21 cellular contexts compared by ENCODE assay signal in the genomic region with DNA sequence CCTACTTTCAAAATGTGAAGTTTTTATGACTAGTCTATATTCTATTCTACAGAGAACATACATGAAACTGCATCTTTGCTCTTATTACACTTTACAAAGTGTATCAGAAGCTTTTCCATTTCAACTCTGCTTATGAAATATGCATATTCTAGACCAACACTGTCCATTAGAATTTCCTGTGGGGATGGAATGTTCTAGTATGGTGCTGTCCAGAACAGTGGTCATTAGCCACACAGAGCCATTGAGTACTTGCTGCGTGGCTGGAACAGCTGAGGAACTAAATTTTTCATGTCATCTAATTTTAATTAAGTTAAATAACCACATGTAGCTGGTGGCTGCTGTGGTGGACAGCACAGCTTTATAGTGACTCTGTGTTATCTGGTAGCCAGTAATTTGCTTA.
DNase-seq lines count a peak whose midpoint lies in the region; ATAC-seq, FAIRE-seq and TF ChIP-seq lines count a peak whose summit lies in the region.
"Had no signal": no experiment of that assay in that cellular context is flagged by ENCODE, and none has a peak within 500 bp of the region (broad histone marks: within the 10 kb centered on the region; RNA-seq: fewer than 3 reads in every experiment).

No MANE protein-coding gene starts in this region.

- H2AFZ ChIP-seq in endothelial cell of umbilical vein (ENCODE audit: low read depth, low read length): no peak overlapping the region
- H2AFZ ChIP-seq in osteoblast (ENCODE audit: low read length): no peak overlapping the region
- H2AFZ ChIP-seq: GM23248 had no signal

- no peak for ATAC-seq in left ventricle myocardium superior

- H3K27ac ChIP-seq in left ventricle myocardium inferior (replicated peaks): peak overlapping the region; percentile 47
- H3K27ac ChIP-seq in endothelial cell of umbilical vein (ENCODE audit: insufficient read depth, low read depth, low read length): peak overlapping the region; percentile 82
- H3K27ac ChIP-seq in osteoblast (ENCODE audit: low read depth, low read length): no peak overlapping the region
- H3K27ac ChIP-seq: GM23248 had no signal

- dilution Hi-C loops in endothelial cell of umbilical vein (cut with MboI; ENCODE audit: extremely low pct_ligation_motif_present, low sequenced_read_pairs): no loop called here

- H3K4me1 Mint-ChIP-seq in chondrocyte (ENCODE audit: low read depth): peaks cover 20% of the 10 kb centered on the region
- H3K4me1 Mint-ChIP-seq in activated T-helper 2 cell treated with anti-CD3 and anti-CD28 coated beads, Interferon-gamma antibody, Interleukin-2, Interleukin-4, amounts not matched to agents 10 μg/mL and 5 μg/mL and 100 μg/mL, durations not matched to agents 14 hours and 24 hours and 36 hours (ENCODE audit: low read depth): peaks cover 5% of the 10 kb centered on the region
- H3K4me1 Mint-ChIP-seq: CD4-positive, alpha-beta memory T cell had no signal

- TSS peak; percentile 15 for BruUV-seq in endothelial cell of umbilical vein (replicated peaks; lab: Mats Ljungman, UMichigan)

- H3K4me3 ChIP-seq in left ventricle myocardium inferior: no peak overlapping the region
- H3K4me3 ChIP-seq in choroid plexus epithelial cell (ENCODE audit: low read depth, low read length): no peak overlapping the region
- no peak overlapping the region for H3K4me3 ChIP-seq in endothelial cell of umbilical vein (replicated peaks in 1 of 3; ENCODE audit: insufficient read depth in 1 of 3, low read depth in 1 of 3, low read length in 3 of 3)
- no peak overlapping the region for H3K4me3 ChIP-seq in osteoblast (ENCODE audit: insufficient read depth, low read length)
- H3K4me3 ChIP-seq: GM23248 had no signal

- H3K27me3 ChIP-seq in left ventricle myocardium inferior (ENCODE audit: low read depth): no peaks in the 10 kb centered on the region
- H3K27me3 ChIP-seq in endothelial cell of umbilical vein (ENCODE audit: control insufficient read depth in 2 of 2, insufficient read depth in 2 of 2, low read length in 2 of 2): no peaks in the 10 kb centered on the region
- no peaks in the 10 kb centered on the region for H3K27me3 ChIP-seq in osteoblast (ENCODE audit: insufficient read depth, low read length)

- H3K9ac ChIP-seq in endothelial cell of umbilical vein (replicated peaks; ENCODE audit: extremely low read depth, insufficient read depth, low read length): peak overlapping the region; percentile 63
- H3K9ac ChIP-seq: GM23248 had no signal

- peaks cover 29% of the 10 kb centered on the region for H3K4me1 ChIP-seq in left ventricle myocardium inferior
- H3K4me1 ChIP-seq in endothelial cell of umbilical vein (ENCODE audit: control insufficient read depth, extremely low read depth, insufficient read depth, low read length): peaks cover 44% of the 10 kb centered on the region
- peaks cover 8% of the 10 kb centered on the region for H3K4me1 ChIP-seq in osteoblast (ENCODE audit: insufficient read depth, low read length)

- DNase-seq in left ventricle myocardium inferior (no peak), left ventricle myocardium superior (no peak), choroid plexus epithelial cell (ENCODE audit: low read depth) (peak; percentile 26), endothelial cell of umbilical vein (ENCODE audit: low read depth, low spot score) (no peak), osteoblast (ENCODE audit: insufficient read length, low spot score, missing footprints) (peak; percentile 73), dedifferentiated amniotic fluid mesenchymal stem cell (ENCODE audit: extremely low spot score) (no peak), chondrocyte (ENCODE audit: low spot score) (no peak)
- DNase-seq in activated T-helper 2 cell treated with anti-CD3 and anti-CD28 coated beads, Interferon-gamma antibody, Interleukin-2, Interleukin-4, amounts not matched to agents 10 μg/mL and 5 μg/mL and 100 μg/mL, durations not matched to agents 14 hours and 24 hours and 36 hours (ENCODE audit: low spot score): no peak
- DNase-seq: C1 segment of cervical spinal cord; Calu3; CD4-positive, alpha-beta memory T cell; COR-L47; DMS53; DMS79 treated with DMSO at 0.1 percent for 48 hours; GF-D8; GM23248; H7; HCEC 1CT had no signal

- intact Hi-C loops in left ventricle myocardium inferior (cut with micrococcal nuclease): no loop called here
- intact Hi-C loops in left ventricle myocardium superior (cut with micrococcal nuclease): no loop called here
- intact Hi-C loops in endothelial cell of umbilical vein (cut with micrococcal nuclease): loop anchor here (5.0 kb wide), 1 partner anchor 462 kb away; a partner anchor contains a TSS
- intact Hi-C loops in activated T-helper 2 cell treated with anti-CD3 and anti-CD28 coated beads, Interferon-gamma antibody, Interleukin-2, Interleukin-4, amounts not matched to agents 10 μg/mL and 5 μg/mL and 100 μg/mL, durations not matched to agents 14 hours and 24 hours and 36 hours (cut with micrococcal nuclease): no loop called here

- H3K9me3 ChIP-seq in left ventricle myocardium inferior (replicated peaks): no peaks in the 10 kb centered on the region
- H3K9me3 ChIP-seq in endothelial cell of umbilical vein (replicated peaks; ENCODE audit: control insufficient read depth, insufficient read depth, low read length): no peaks in the 10 kb centered on the region
- H3K9me3 ChIP-seq in osteoblast (ENCODE audit: low read depth, low read length): no peaks in the 10 kb centered on the region

- FAIRE-seq in endothelial cell of umbilical vein (lab: Jason Lieb, UNC): no peak
- FAIRE-seq: GM12891, GM18507, H1 had no signal

- H3K36me3 Mint-ChIP-seq in chondrocyte (ENCODE audit: low read depth): no peaks in the 10 kb centered on the region
- no peaks in the 10 kb centered on the region for H3K36me3 Mint-ChIP-seq in activated T-helper 2 cell treated with anti-CD3 and anti-CD28 coated beads, Interferon-gamma antibody, Interleukin-2, Interleukin-4, amounts not matched to agents 10 μg/mL and 5 μg/mL and 100 μg/mL, durations not matched to agents 14 hours and 24 hours and 36 hours (ENCODE audit: low read depth)
- H3K36me3 Mint-ChIP-seq: CD4-positive, alpha-beta memory T cell had no signal

- H3K79me2 ChIP-seq in endothelial cell of umbilical vein (ENCODE audit: control insufficient read depth, insufficient read depth, low read length): no peaks in the 10 kb centered on the region
- H3K79me2 ChIP-seq in osteoblast (ENCODE audit: insufficient read depth, low read length): no peaks in the 10 kb centered on the region

- CTCF ChIA-PET in endothelial cell of umbilical vein (lab: Charles Lee): interaction anchor here (1.0 to 1.5 kb wide), 4 partner anchors 14 to 329 kb away, joined by 3 to 8 read pairs (median 5); no protein-coding TSS in a partner anchor

- no peaks in the 10 kb centered on the region for H3K9me3 Mint-ChIP-seq in chondrocyte (ENCODE audit: low read depth)
- H3K9me3 Mint-ChIP-seq in activated T-helper 2 cell treated with anti-CD3 and anti-CD28 coated beads, Interferon-gamma antibody, Interleukin-2, Interleukin-4, amounts not matched to agents 10 μg/mL and 5 μg/mL and 100 μg/mL, durations not matched to agents 14 hours and 24 hours and 36 hours: no peaks in the 10 kb centered on the region

- H3K36me3 ChIP-seq in left ventricle myocardium inferior (no peaks in the 10 kb centered on the region), endothelial cell of umbilical vein (ENCODE audit: control insufficient read depth in 2 of 2, extremely low read depth in 1 of 2, insufficient read depth in 2 of 2, low read length in 2 of 2) (no peaks in the 10 kb centered on the region), osteoblast (ENCODE audit: insufficient read depth, low read length) (no peaks in the 10 kb centered on the region)

- POLR2A ChIA-PET in endothelial cell of umbilical vein (lab: Charles Lee): no interaction called here

- no peaks in the 10 kb centered on the region for H3K27me3 Mint-ChIP-seq in chondrocyte (ENCODE audit: low read depth)
- H3K27me3 Mint-ChIP-seq in activated T-helper 2 cell treated with anti-CD3 and anti-CD28 coated beads, Interferon-gamma antibody, Interleukin-2, Interleukin-4, amounts not matched to agents 10 μg/mL and 5 μg/mL and 100 μg/mL, durations not matched to agents 14 hours and 24 hours and 36 hours (ENCODE audit: low read depth): no peaks in the 10 kb centered on the region

- no peak overlapping the region for H3K4me3 Mint-ChIP-seq in chondrocyte (ENCODE audit: unreplicated experiment)
- no peak overlapping the region for H3K4me3 Mint-ChIP-seq in activated T-helper 2 cell treated with anti-CD3 and anti-CD28 coated beads, Interferon-gamma antibody, Interleukin-2, Interleukin-4, amounts not matched to agents 10 μg/mL and 5 μg/mL and 100 μg/mL, durations not matched to agents 14 hours and 24 hours and 36 hours (ENCODE audit: low read depth)
- H3K4me3 Mint-ChIP-seq: CD4-positive, alpha-beta memory T cell had no signal

- TF ChIP-seq POLR2A in endothelial cell of umbilical vein (IDR thresholded peaks at IDR 0.05; ENCODE audit: low read depth, low read length): no peak

- no peak overlapping the region for H3K27ac Mint-ChIP-seq in chondrocyte (ENCODE audit: unreplicated experiment)
- no peak overlapping the region for H3K27ac Mint-ChIP-seq in activated T-helper 2 cell treated with anti-CD3 and anti-CD28 coated beads, Interferon-gamma antibody, Interleukin-2, Interleukin-4, amounts not matched to agents 10 μg/mL and 5 μg/mL and 100 μg/mL, durations not matched to agents 14 hours and 24 hours and 36 hours
- H3K27ac Mint-ChIP-seq: CD4-positive, alpha-beta memory T cell had no signal

- peak overlapping the region; percentile 33 for H3K4me2 ChIP-seq in endothelial cell of umbilical vein (ENCODE audit: insufficient read depth, low read length)
- no peak overlapping the region for H3K4me2 ChIP-seq in osteoblast (ENCODE audit: insufficient read depth, low read length)

- no peaks in the 10 kb centered on the region for H3K9me1 ChIP-seq in endothelial cell of umbilical vein (replicated peaks; ENCODE audit: control insufficient read depth, extremely low read depth, insufficient read depth, low read length)

- TF ChIP-seq CTCF in left ventricle myocardium inferior (IDR thresholded peaks at IDR 0.05; ENCODE audit: borderline replicate concordance) (no peak), choroid plexus epithelial cell (conservative IDR thresholded peaks at IDR 0.05; ENCODE audit: low read depth, low read length) (no peak), endothelial cell of umbilical vein (IDR thresholded peaks at IDR 0.05; ENCODE audit: extremely low read depth in 1 of 2, insufficient read depth in 1 of 2, low read depth in 1 of 2, low read length in 2 of 2) (no peak), osteoblast (IDR thresholded peaks at IDR 0.05; ENCODE audit: extremely low read depth, low read depth, low read length) (no peak), chondrocyte (IDR thresholded peaks at IDR 0.05) (no peak)

- H4K20me1 ChIP-seq in endothelial cell of umbilical vein (replicated peaks; ENCODE audit: control insufficient read depth, extremely low read depth, insufficient read depth, low read length) (no peaks in the 10 kb centered on the region), osteoblast (ENCODE audit: insufficient read depth, low read length) (no peaks in the 10 kb centered on the region)

TF ChIP-seq in endothelial cell of umbilical vein, 7 proteins besides CTCF, POLR2A, EP300 and RAD21 (continues in another document):
- no peak for TF ChIP-seq FOS (IDR thresholded peaks at IDR 0.05; ENCODE audit: borderline replicate concordance, insufficient read depth, low read length)
- TF ChIP-seq EZH2 (IDR thresholded peaks at IDR 0.05; ENCODE audit: borderline replicate concordance, low read depth, low read length, severe bottlenecking): no peak

Comparison
In these comparisons a context has a peak if more than half of its experiments do, and no peak if none do; other contexts are left out.
1. DNase-seq: peak in choroid plexus epithelial cell (single experiment) and osteoblast (single experiment); none in left ventricle myocardium inferior (single experiment), left ventricle myocardium superior (single experiment), endothelial cell of umbilical vein (single experiment), dedifferentiated amniotic fluid mesenchymal stem cell (single experiment), chondrocyte (single experiment) and activated T-helper 2 cell treated with anti-CD3 and anti-CD28 coated beads, Interferon-gamma antibody, Interleukin-2, Interleukin-4, amounts not matched to agents 10 μg/mL and 5 μg/mL and 100 μg/mL, durations not matched to agents 14 hours and 24 hours and 36 hours (single experiment).